In genomic region chr18:58272779-58273500, GRCh38 we compare ENCODE assay signal across 19 cellular contexts.
A peak's percentile ranks its signal among the peaks of the same experiment; 100 is the strongest.
DNase-seq lines count a peak whose midpoint lies in the region; ATAC-seq, FAIRE-seq and TF ChIP-seq lines count a peak whose summit lies in the region.
"Had no signal": no experiment of that assay in that cellular context is flagged by ENCODE, and none has a peak within 500 bp of the region (broad histone marks: within the 10 kb centered on the region; RNA-seq: fewer than 3 reads in every experiment).

No MANE protein-coding gene starts in this region.

- H3K4me3 ChIP-seq in brain microvascular endothelial cell (ENCODE audit: low read depth, low read length) = no peak overlapping the region

- ATAC-seq in activated CD4-positive, alpha-beta T cell treated with anti-CD3 and anti-CD28 coated beads for 36 hours = peak; percentile 30
- no peak for ATAC-seq in HG03025 (IDR thresholded peaks at IDR 0.05; ENCODE audit: low FRiP score, unreplicated experiment)
- no peak for ATAC-seq in GM18498 (IDR thresholded peaks at IDR 0.05; ENCODE audit: unreplicated experiment)
- ATAC-seq: activated CD8-positive, alpha-beta T cell treated with anti-CD3 and anti-CD28 coated beads for 36 hours; esophagus mucosa; HepG2 had no signal

- no peak overlapping the region for H3K4me3 Mint-ChIP-seq in activated CD4-positive, alpha-beta T cell treated with anti-CD3 and anti-CD28 coated beads for 36 hours
- no peak overlapping the region for H3K4me3 Mint-ChIP-seq in nephron
- H3K4me3 Mint-ChIP-seq: activated CD8-positive, alpha-beta T cell treated with anti-CD3 and anti-CD28 coated beads for 36 hours; activated naive CD4-positive, alpha-beta T cell treated with anti-CD3 and anti-CD28 coated beads, Interleukin-2, amount 50 U/mL, for 24 hours; activated T-cell treated with anti-CD3 and anti-CD28 coated beads, Interleukin-2, amount 50 U/mL, for 24 hours had no signal

- CTCF ChIA-PET in activated CD4-positive, alpha-beta T cell treated with anti-CD3 and anti-CD28 coated beads for 36 hours (lab: Charles Lee) = interaction anchor here (1.0 kb wide), 1 partner anchor 15 kb away, joined by 3 read pairs; no protein-coding TSS in a partner anchor

- no peaks in the 10 kb centered on the region for H3K36me3 ChIP-seq in brain microvascular endothelial cell (replicated peaks)

- in situ Hi-C loops in brain microvascular endothelial cell (cut with HindIII; ENCODE audit: low pct_ligation_motif_present, low sequenced_read_pairs) = no loop called here

- peaks cover 11% of the 10 kb centered on the region for H3K4me1 Mint-ChIP-seq in activated CD4-positive, alpha-beta T cell treated with anti-CD3 and anti-CD28 coated beads for 36 hours
- H3K4me1 Mint-ChIP-seq in nephron = peaks cover 70% of the 10 kb centered on the region

- DNase-seq in activated CD4-positive, alpha-beta T cell treated with anti-CD3 and anti-CD28 coated beads for 36 hours = no peak
- no peak for DNase-seq in activated CD4-positive, alpha-beta T cell treated with anti-CD3 and anti-CD28 coated beads for 4 hours
- no peak for DNase-seq in GM12891 (ENCODE audit: insufficient read length, low spot score)
- peak; percentile 45 for DNase-seq in brain microvascular endothelial cell
- no peak for DNase-seq in HuH-7 (ENCODE audit: low spot score)
- DNase-seq: 8988T; activated CD8-positive, alpha-beta T cell treated with anti-CD3 and anti-CD28 coated beads for 36 hours; activated T-cell treated with anti-CD3 and anti-CD28 coated beads, Interleukin-2, amount 50 U/mL, for 24 hours; DMS153; GOT3; NCI-H187; NCI-H345; stimulated activated CD4-positive, alpha-beta T cell treated with anti-CD3 and anti-CD28 coated beads, Interleukin-4, amount 100 ng/mL, for 1 hour had no signal

- no peaks in the 10 kb centered on the region for H3K27me3 ChIP-seq in brain microvascular endothelial cell (replicated peaks)

- POLR2A ChIA-PET in activated CD4-positive, alpha-beta T cell treated with anti-CD3 and anti-CD28 coated beads for 36 hours (lab: Charles Lee) = interaction anchor here (0.6 kb wide), 1 partner anchor 8 kb away, joined by 3 read pairs; no protein-coding TSS in a partner anchor

- TF ChIP-seq CTCF in brain microvascular endothelial cell (IDR thresholded peaks at IDR 0.05; ENCODE audit: low read depth, low read length, missing control alignments) (no peak), nephron (IDR thresholded peaks at IDR 0.05; ENCODE audit: unreplicated experiment in 3 of 3) (no peak)

- peak overlapping the region; percentile 10 for H3K27ac Mint-ChIP-seq in activated CD4-positive, alpha-beta T cell treated with anti-CD3 and anti-CD28 coated beads for 36 hours
- peak overlapping the region in 2 of 3 experiments; percentile 46 to 48 for H3K27ac Mint-ChIP-seq in nephron
- H3K27ac Mint-ChIP-seq: activated CD8-positive, alpha-beta T cell treated with anti-CD3 and anti-CD28 coated beads for 36 hours; activated naive CD4-positive, alpha-beta T cell treated with anti-CD3 and anti-CD28 coated beads, Interleukin-2, amount 50 U/mL, for 24 hours; activated T-cell treated with anti-CD3 and anti-CD28 coated beads, Interleukin-2, amount 50 U/mL, for 24 hours had no signal

- H3K36me3 Mint-ChIP-seq in activated CD4-positive, alpha-beta T cell treated with anti-CD3 and anti-CD28 coated beads for 36 hours (ENCODE audit: low read depth) = no peaks in the 10 kb centered on the region
- peaks cover 13% of the 10 kb centered on the region for H3K36me3 Mint-ChIP-seq in nephron (ENCODE audit: low read depth)
- H3K36me3 Mint-ChIP-seq: activated naive CD4-positive, alpha-beta T cell treated with anti-CD3 and anti-CD28 coated beads, Interleukin-2, amount 50 U/mL, for 24 hours had no signal

- H3K9me3 Mint-ChIP-seq in activated CD4-positive, alpha-beta T cell treated with anti-CD3 and anti-CD28 coated beads for 36 hours (ENCODE audit: low read depth) = no peaks in the 10 kb centered on the region
- H3K9me3 Mint-ChIP-seq in nephron = no peaks in the 10 kb centered on the region
- H3K9me3 Mint-ChIP-seq: activated naive CD4-positive, alpha-beta T cell treated with anti-CD3 and anti-CD28 coated beads, Interleukin-2, amount 50 U/mL, for 24 hours; activated T-cell treated with anti-CD3 and anti-CD28 coated beads, Interleukin-2, amount 50 U/mL, for 24 hours had no signal

- FAIRE-seq in GM12891 (lab: Jason Lieb, UNC) = peak; percentile 41
- FAIRE-seq: HepG2 had no signal

- TF ChIP-seq POLR2A in GM12891 (IDR thresholded peaks at IDR 0.05; ENCODE audit: low read depth, low read length) = no peak

- no peaks in the 10 kb centered on the region for H3K27me3 Mint-ChIP-seq in activated CD4-positive, alpha-beta T cell treated with anti-CD3 and anti-CD28 coated beads for 36 hours
- no peaks in the 10 kb centered on the region for H3K27me3 Mint-ChIP-seq in nephron (ENCODE audit: low read depth)
- H3K27me3 Mint-ChIP-seq: activated CD8-positive, alpha-beta T cell treated with anti-CD3 and anti-CD28 coated beads for 36 hours; activated naive CD4-positive, alpha-beta T cell treated with anti-CD3 and anti-CD28 coated beads, Interleukin-2, amount 50 U/mL, for 24 hours; activated T-cell treated with anti-CD3 and anti-CD28 coated beads, Interleukin-2, amount 50 U/mL, for 24 hours had no signal

- H3K27ac ChIP-seq in brain microvascular endothelial cell = no peak overlapping the region

- intact Hi-C loops in activated CD4-positive, alpha-beta T cell treated with anti-CD3 and anti-CD28 coated beads for 36 hours (cut with DNase I, micrococcal nuclease) = no loop called here

TF ChIP-seq in GM12891, 5 proteins besides CTCF, POLR2A, EP300 and RAD21:
- TF ChIP-seq POU2F2 (IDR thresholded peaks at IDR 0.05; ENCODE audit: low read depth, low read length) (no peak), POLR2AphosphoS5 (IDR thresholded peaks at IDR 0.05; ENCODE audit: low read depth, low read length) (no peak), SPI1 (IDR thresholded peaks at IDR 0.05; ENCODE audit: low read depth, low read length) (no peak), TAF1 (IDR thresholded peaks at IDR 0.05; ENCODE audit: low read depth, low read length) (no peak), PAX5 (IDR thresholded peaks at IDR 0.05; ENCODE audit: insufficient read depth, low read length, severe bottlenecking) (no peak)
